ENCODE assay signal across 22 cellular contexts in genomic region chr7:8201846-8202441, GRCh38.
A peak's percentile ranks its signal among the peaks of the same experiment; 100 is the strongest.
DNase-seq lines count a peak whose midpoint lies in the region; ATAC-seq and TF ChIP-seq lines count a peak whose summit lies in the region.
"Had no signal": no experiment of that assay in that cellular context is flagged by ENCODE, and none has a peak within 500 bp of the region (broad histone marks: within the 10 kb centered on the region; RNA-seq: fewer than 3 reads in every experiment).

No MANE protein-coding gene starts in this region.

- no peaks in the 10 kb centered on the region for H4K20me1 ChIP-seq in mammary epithelial cell (ENCODE audit: insufficient read depth, low read length)

- no peak overlapping the region for H2BK15ac ChIP-seq in mesenchymal stem cell (ENCODE audit: low read depth, poor library complexity, severe bottlenecking)

- dilution Hi-C loops in mammary epithelial cell (cut with HindIII; ENCODE audit: low sequenced_read_pairs), result no loop called here

- BruUV-seq in mammary epithelial cell (replicated peaks; lab: Mats Ljungman, UMichigan), result no TSS peak

- 31 to 51% (median 40%) methylated on average over 3 of the region's 3 CpGs for WGBS in heart left ventricle, 4 donors
- 10% methylated on average over 3 of the region's 3 CpGs for WGBS in mammary epithelial cell (ENCODE audit: low coverage, missing lambda C conversion rate)
- WGBS in mesenchymal stem cell, result 94% methylated on average over 2 of the region's 3 CpGs

- H3K14ac ChIP-seq in mesenchymal stem cell (ENCODE audit: low read length in 2 of 2), result no peak overlapping the region

- H3K4me1 ChIP-seq in heart left ventricle (peaks cover 0 to 35% (median 7%) of the 10 kb centered on the region in 12 donors), mammary epithelial cell (ENCODE audit: insufficient read depth, low read length) (peaks cover 10% of the 10 kb centered on the region), subcutaneous abdominal adipose tissue (ENCODE audit: control insufficient read depth in 5 of 5, insufficient read depth in 5 of 5, low read length in 5 of 5) (peaks cover 0 to 64% (median 37%) of the 10 kb centered on the region in 5 donors), mesenchymal stem cell (ENCODE audit: control insufficient read depth, insufficient read depth, low read depth, low read length) (no peaks in the 10 kb centered on the region)
- H3K4me1 ChIP-seq: parathyroid adenoma had no signal

- no peak overlapping the region for H2AFZ ChIP-seq in mammary epithelial cell (ENCODE audit: low read depth, low read length)
- no peak overlapping the region for H2AFZ ChIP-seq in mesenchymal stem cell (ENCODE audit: low read depth, low read length)
- H2AFZ ChIP-seq: hepatocyte, parathyroid adenoma had no signal

- H3K4me3 ChIP-seq in heart left ventricle, result no peak overlapping the region
- no peak overlapping the region for H3K4me3 ChIP-seq in mammary epithelial cell (replicated peaks in 1 of 3; ENCODE audit: insufficient read depth in 1 of 3, low read depth in 2 of 3, low read length in 3 of 3)
- H3K4me3 ChIP-seq in subcutaneous abdominal adipose tissue (ENCODE audit: low read depth in 1 of 5, low read length in 5 of 5), result no peak overlapping the region
- no peak overlapping the region for H3K4me3 ChIP-seq in mesenchymal stem cell (ENCODE audit: insufficient read depth in 1 of 2, low read depth in 1 of 2, low read length in 2 of 2)
- H3K4me3 ChIP-seq: hepatocyte had no signal

- ATAC-seq in heart left ventricle (peak; percentile 41 to 69 (median 41)), Right ventricle myocardium superior (ENCODE audit: poor library complexity) (no peak)
- ATAC-seq: naive thymus-derived CD4-positive, alpha-beta T cell had no signal

- no peaks in the 10 kb centered on the region for H3K79me2 ChIP-seq in mammary epithelial cell (ENCODE audit: insufficient read depth, low read length)
- H3K79me2 ChIP-seq: hepatocyte, parathyroid adenoma had no signal

- in situ Hi-C loops in mammary epithelial cell (cut with MboI; ENCODE audit: low sequenced_read_pairs in 2 of 2), result loop anchor here in 1 of 2 donors (10.0 kb wide), 1 partner anchor 607 kb away; no protein-coding TSS in a partner anchor

- H3K9ac ChIP-seq in mammary epithelial cell (ENCODE audit: insufficient read depth, low read length) (no peak overlapping the region), subcutaneous abdominal adipose tissue (ENCODE audit: low read length in 5 of 5) (peak overlapping the region in 2 of 5 donors; percentile 38 to 50), mesenchymal stem cell (ENCODE audit: low read length) (no peak overlapping the region)
- H3K9ac ChIP-seq: parathyroid adenoma had no signal

- H2BK12ac ChIP-seq in mesenchymal stem cell (ENCODE audit: low read length in 2 of 2), result no peak overlapping the region

- no peak overlapping the region for H2AK5ac ChIP-seq in mesenchymal stem cell (ENCODE audit: low read length, severe bottlenecking)

- H3K4ac ChIP-seq in mesenchymal stem cell (ENCODE audit: low read depth in 1 of 2, low read length in 2 of 2), result no peak overlapping the region

- H3K4me2 ChIP-seq in mammary epithelial cell (ENCODE audit: insufficient read depth, low read depth, low read length) (no peak overlapping the region), mesenchymal stem cell (ENCODE audit: low read length, poor library complexity, severe bottlenecking) (no peak overlapping the region)
- H3K4me2 ChIP-seq: hepatocyte had no signal

- no peak for TF ChIP-seq CTCF in heart left ventricle (IDR thresholded peaks at IDR 0.05)
- TF ChIP-seq CTCF in mammary epithelial cell (conservative IDR thresholded peaks at IDR 0.05 in 1 of 2, IDR thresholded peaks at IDR 0.05 in 1 of 2; ENCODE audit: extremely low read depth in 1 of 2, insufficient read depth in 1 of 2, low read depth in 1 of 2, low read length in 2 of 2), result no peak

- H3K27me3 ChIP-seq in heart left ventricle, result no peaks in the 10 kb centered on the region
- no peaks in the 10 kb centered on the region for H3K27me3 ChIP-seq in mammary epithelial cell (ENCODE audit: insufficient read depth, low read length)
- no peaks in the 10 kb centered on the region for H3K27me3 ChIP-seq in subcutaneous abdominal adipose tissue (ENCODE audit: control insufficient read depth in 5 of 5, insufficient read depth in 4 of 5, low read length in 5 of 5)
- H3K27me3 ChIP-seq in mesenchymal stem cell (ENCODE audit: control insufficient read depth in 1 of 2, insufficient read depth in 1 of 2, low read length in 2 of 2), result no peaks in the 10 kb centered on the region
- H3K27me3 ChIP-seq: hepatocyte had no signal

- H3K27ac ChIP-seq in heart left ventricle, result peak overlapping the region in 2 of 12 donors; percentile 13 to 27
- H3K27ac ChIP-seq in mammary epithelial cell (ENCODE audit: insufficient read depth, low read depth, low read length), result no peak overlapping the region
- H3K27ac ChIP-seq in subcutaneous abdominal adipose tissue (ENCODE audit: low read depth, low read length), result peak overlapping the region; percentile 90
- no peak overlapping the region for H3K27ac ChIP-seq in mesenchymal stem cell (ENCODE audit: low read length, poor library complexity, severe bottlenecking)
- H3K27ac ChIP-seq: hepatocyte, HL-60, parathyroid adenoma had no signal

- intact Hi-C loops in heart left ventricle (cut with DNase I) (loop anchor here in 1 of 10 donors (10.0 kb wide), 1 partner anchor 227 kb away; no protein-coding TSS in a partner anchor), Right ventricle myocardium superior (cut with DNase I) (loop anchor here (5.0 kb wide), 1 partner anchor 365 kb away; no protein-coding TSS in a partner anchor), mammary epithelial cell (cut with micrococcal nuclease) (no loop called here)

- no peaks in the 10 kb centered on the region for H3K9me3 ChIP-seq in heart left ventricle
- no peaks in the 10 kb centered on the region for H3K9me3 ChIP-seq in mammary epithelial cell (replicated peaks; ENCODE audit: insufficient read depth, low read length)
- H3K9me3 ChIP-seq in subcutaneous abdominal adipose tissue (ENCODE audit: control insufficient read depth in 5 of 5, low read length in 5 of 5), result no peaks in the 10 kb centered on the region
- H3K9me3 ChIP-seq in mesenchymal stem cell (ENCODE audit: control insufficient read depth, low read length), result no peaks in the 10 kb centered on the region

- CTCF ChIA-PET in mammary epithelial cell (lab: Charles Lee; ENCODE audit: low non-redundant PET), result no interaction called here

- no peak overlapping the region for H3K18ac ChIP-seq in mesenchymal stem cell (ENCODE audit: low read depth in 1 of 2, low read length in 2 of 2)

- no peak overlapping the region for H4K8ac ChIP-seq in mesenchymal stem cell (ENCODE audit: low read length)

- peaks cover 0 to 10% (median 0%) of the 10 kb centered on the region in 9 donors for H3K36me3 ChIP-seq in heart left ventricle
- H3K36me3 ChIP-seq in mammary epithelial cell (ENCODE audit: insufficient read depth, low read length), result no peaks in the 10 kb centered on the region
- H3K36me3 ChIP-seq in subcutaneous abdominal adipose tissue (ENCODE audit: control insufficient read depth in 5 of 5, insufficient read depth in 5 of 5, low read length in 5 of 5), result no peaks in the 10 kb centered on the region
- H3K36me3 ChIP-seq in mesenchymal stem cell (ENCODE audit: control insufficient read depth in 1 of 2, insufficient read depth in 2 of 2, low read depth in 1 of 2, low read length in 2 of 2), result no peaks in the 10 kb centered on the region

- H2BK120ac ChIP-seq in mesenchymal stem cell (ENCODE audit: low read depth, low read length), result no peak overlapping the region

- H3K23ac ChIP-seq in mesenchymal stem cell (ENCODE audit: low read length in 2 of 2), result no peak overlapping the region

- TF ChIP-seq POLR2A in heart left ventricle (IDR thresholded peaks at IDR 0.05), result no peak

- peak in 1 of 5 donors; percentile 31 for DNase-seq in heart left ventricle
- no peak for DNase-seq in Right ventricle myocardium superior
- peak; percentile 70 for DNase-seq in MV-4-11 (lab: John Stamatoyannopoulos, UW)
- DNase-seq in mammary epithelial cell, result peak; percentile 32
- no peak for DNase-seq in GM19240 (ENCODE audit: insufficient read length, low spot score)
- no peak for DNase-seq in DMS153 treated with DMSO at 0.1 percent for 48 hours (lab: John Stamatoyannopoulos, UW; ENCODE audit: unreplicated experiment)
- no peak for DNase-seq in mesenchymal stem cell
- DNase-seq: activated CD4-positive, alpha-beta T cell treated with anti-CD3 and anti-CD28 coated beads, Interleukin-2, amount 50 U/mL, for 1 hour; activated naive CD4-positive, alpha-beta T cell treated with anti-CD3 and anti-CD28 coated beads, Interleukin-2, amount 10 ng/mL, durations not matched to agents 7 days and 5 days; activated T-cell treated with anti-CD3 and anti-CD28 coated beads for 4 hours; CD4-positive, alpha-beta T cell; DMS53; IMR-90; naive thymus-derived CD4-positive, alpha-beta T cell; NCI-H1048; NCI-H2029 treated with DMSO at 0.1 percent for 48 hours; NCI-H446; stimulated activated CD4-positive, alpha-beta T cell treated with anti-CD3 and anti-CD28 coated beads, Interleukin-4, amount 100 ng/mL, for 1 hour had no signal

- no peak overlapping the region for H4K91ac ChIP-seq in mesenchymal stem cell (ENCODE audit: low read length)

- no peaks in the 10 kb centered on the region for H3K79me1 ChIP-seq in mesenchymal stem cell (replicated peaks; ENCODE audit: low read length, poor library complexity, severe bottlenecking)

- H2BK5ac ChIP-seq in mesenchymal stem cell (ENCODE audit: low read depth, low read length, poor library complexity, severe bottlenecking), result no peak overlapping the region

Comparison
In these comparisons a context has a peak if more than half of its experiments do, and no peak if none do; other contexts are left out.
1. DNase-seq: peak in MV-4-11 (single experiment) and mammary epithelial cell (single experiment); none in Right ventricle myocardium superior (single experiment), GM19240 (single experiment), DMS153 treated with DMSO at 0.1 percent for 48 hours (single experiment) and mesenchymal stem cell (single experiment).